In genomic region chr22:40067639-40068038, GRCh38 we compare ENCODE assay signal across 19 cellular contexts.
DNase-seq lines count a peak whose midpoint lies in the region; ATAC-seq lines count a peak whose summit lies in the region.
"Had no signal": no experiment of that assay in that cellular context is flagged by ENCODE, and none has a peak within 500 bp of the region (broad histone marks: within the 10 kb centered on the region; RNA-seq: fewer than 3 reads in every experiment).

No MANE protein-coding gene starts in this region.

- no peaks in the 10 kb centered on the region for H3K36me3 Mint-ChIP-seq in activated T-cell treated with anti-CD3 and anti-CD28 coated beads, Interleukin-2, amount 50 U/mL, for 24 hours (ENCODE audit: low read depth)
- no peaks in the 10 kb centered on the region for H3K36me3 Mint-ChIP-seq in stimulated activated naive CD8-positive, alpha-beta T cell treated with anti-CD3 and anti-CD28 coated beads, Interleukin-15, Interleukin-2, amounts not matched to agents 100 ng/mL and 50 ng/mL, for 24 hours (ENCODE audit: low read depth)
- peaks cover 18% of the 10 kb centered on the region for H3K36me3 Mint-ChIP-seq in effector memory CD8-positive, alpha-beta T cell (ENCODE audit: insufficient read depth)

- no peak for DNase-seq in activated T-cell treated with anti-CD3 and anti-CD28 coated beads, Interleukin-2, amount 50 U/mL, for 24 hours
- DNase-seq in activated T-cell treated with anti-CD3 and anti-CD28 coated beads, Interleukin-2, amount 50 U/mL, for 48 hours: no peak
- no peak for DNase-seq in stimulated activated naive CD8-positive, alpha-beta T cell treated with anti-CD3 and anti-CD28 coated beads, Interleukin-15, Interleukin-2, amounts not matched to agents 100 U/mL and 50 U/mL, for 24 hours
- no peak for DNase-seq in effector memory CD8-positive, alpha-beta T cell
- DNase-seq in iPS-NIHi11 (ENCODE audit: low spot score) (no peak), NCI-H69 (lab: John Stamatoyannopoulos, UW) (no peak)
- DNase-seq: BE2C, COR-L47, DMS79 treated with DMSO at 0.1 percent for 48 hours, H7, Kasumi-1, NCI-H1694 treated with DMSO at 0.1 percent for 48 hours, NCI-H2081 treated with DMSO at 0.1 percent for 48 hours, NCI-H2171 treated with DMSO at 0.1 percent for 48 hours, NCI-H524 treated with DMSO at 0.1 percent for 48 hours, OCI-M1 had no signal

- no peaks in the 10 kb centered on the region for H3K27me3 Mint-ChIP-seq in activated T-cell treated with anti-CD3 and anti-CD28 coated beads, Interleukin-2, amount 50 U/mL, for 24 hours
- H3K27me3 Mint-ChIP-seq in stimulated activated naive CD8-positive, alpha-beta T cell treated with anti-CD3 and anti-CD28 coated beads, Interleukin-15, Interleukin-2, amounts not matched to agents 100 ng/mL and 50 ng/mL, for 24 hours: no peaks in the 10 kb centered on the region
- H3K27me3 Mint-ChIP-seq in effector memory CD8-positive, alpha-beta T cell: no peaks in the 10 kb centered on the region

- no peaks in the 10 kb centered on the region for H3K9me3 Mint-ChIP-seq in activated T-cell treated with anti-CD3 and anti-CD28 coated beads, Interleukin-2, amount 50 U/mL, for 24 hours
- no peaks in the 10 kb centered on the region for H3K9me3 Mint-ChIP-seq in stimulated activated naive CD8-positive, alpha-beta T cell treated with anti-CD3 and anti-CD28 coated beads, Interleukin-15, Interleukin-2, amounts not matched to agents 100 ng/mL and 50 ng/mL, for 24 hours
- H3K9me3 Mint-ChIP-seq in effector memory CD8-positive, alpha-beta T cell: no peaks in the 10 kb centered on the region

- H3K4me1 Mint-ChIP-seq in activated T-cell treated with anti-CD3 and anti-CD28 coated beads, Interleukin-2, amount 50 U/mL, for 24 hours (ENCODE audit: low read depth): peaks cover 70% of the 10 kb centered on the region
- peaks cover 79% of the 10 kb centered on the region for H3K4me1 Mint-ChIP-seq in stimulated activated naive CD8-positive, alpha-beta T cell treated with anti-CD3 and anti-CD28 coated beads, Interleukin-15, Interleukin-2, amounts not matched to agents 100 ng/mL and 50 ng/mL, for 24 hours (ENCODE audit: low read depth)
- H3K4me1 Mint-ChIP-seq in effector memory CD8-positive, alpha-beta T cell (ENCODE audit: low read depth in 2 of 2): peaks cover 45 to 70% of the 10 kb centered on the region in 2 donors

- H3K4me3 Mint-ChIP-seq in activated T-cell treated with anti-CD3 and anti-CD28 coated beads, Interleukin-2, amount 50 U/mL, for 24 hours: no peak overlapping the region
- no peak overlapping the region for H3K4me3 Mint-ChIP-seq in stimulated activated naive CD8-positive, alpha-beta T cell treated with anti-CD3 and anti-CD28 coated beads, Interleukin-15, Interleukin-2, amounts not matched to agents 100 ng/mL and 50 ng/mL, for 24 hours
- H3K4me3 Mint-ChIP-seq in effector memory CD8-positive, alpha-beta T cell: peak overlapping the region in 1 of 2 donors; percentile 5

- no peak for ATAC-seq in stimulated activated naive CD8-positive, alpha-beta T cell treated with anti-CD3 and anti-CD28 coated beads, Interleukin-15, Interleukin-2, amounts not matched to agents 100 U/mL and 50 U/mL, for 24 hours
- peak; percentile 12 for ATAC-seq in effector memory CD8-positive, alpha-beta T cell (replicated peaks)
- ATAC-seq in HG03039 (IDR thresholded peaks at IDR 0.05; ENCODE audit: unreplicated experiment): no peak
- ATAC-seq: A549 had no signal

- H3K27ac Mint-ChIP-seq in activated T-cell treated with anti-CD3 and anti-CD28 coated beads, Interleukin-2, amount 50 U/mL, for 24 hours: peak overlapping the region; percentile 16
- peak overlapping the region; percentile 47 for H3K27ac Mint-ChIP-seq in stimulated activated naive CD8-positive, alpha-beta T cell treated with anti-CD3 and anti-CD28 coated beads, Interleukin-15, Interleukin-2, amounts not matched to agents 100 ng/mL and 50 ng/mL, for 24 hours
- H3K27ac Mint-ChIP-seq in effector memory CD8-positive, alpha-beta T cell: peak overlapping the region in 1 of 2 donors; percentile 5
